Comparison of ENCODE assay signal across 2 cellular contexts in genomic region chr5:9395736-9396135, GRCh38.
A peak's percentile ranks its signal among the peaks of the same experiment; 100 is the strongest.
TF ChIP-seq lines count a peak whose summit lies in the region.

No MANE protein-coding gene starts in this region.

TF ChIP-seq in IMR-90, 13 proteins besides CTCF, POLR2A, EP300 and RAD21:
- no peak for TF ChIP-seq NFE2L2 (IDR thresholded peaks at IDR 0.05; ENCODE audit: low read depth, low read length)
- no peak for TF ChIP-seq MXI1 (IDR thresholded peaks at IDR 0.05; ENCODE audit: borderline replicate concordance, low read depth, low read length)
- no peak for TF ChIP-seq USF2 (IDR thresholded peaks at IDR 0.05; ENCODE audit: low read depth, low read length)
- TF ChIP-seq BHLHE40 (IDR thresholded peaks at IDR 0.05; ENCODE audit: low read depth, low read length) = no peak
- TF ChIP-seq FOS (IDR thresholded peaks at IDR 0.05; ENCODE audit: low read depth, low read length) = no peak
- TF ChIP-seq RFX5 (IDR thresholded peaks at IDR 0.05; ENCODE audit: low read depth, low read length) = no peak
- no peak for TF ChIP-seq RCOR1 (IDR thresholded peaks at IDR 0.05; ENCODE audit: insufficient replicate concordance, low read length)
- no peak for TF ChIP-seq CHD1 (IDR thresholded peaks at IDR 0.05; ENCODE audit: low read depth, low read length)
- no peak for TF ChIP-seq ELK1 (IDR thresholded peaks at IDR 0.05; ENCODE audit: borderline replicate concordance, low read depth, low read length)
- no peak for TF ChIP-seq CEBPB (IDR thresholded peaks at IDR 0.05; ENCODE audit: low read depth, low read length)
- no peak for TF ChIP-seq MAZ (IDR thresholded peaks at IDR 0.05; ENCODE audit: borderline replicate concordance, low read depth, low read length)
- TF ChIP-seq SMC3 (IDR thresholded peaks at IDR 0.05; ENCODE audit: low read depth, low read length) = no peak
- TF ChIP-seq MAFK (IDR thresholded peaks at IDR 0.05; ENCODE audit: low read depth, low read length) = no peak

TF ChIP-seq in GM12878, 131 proteins besides CTCF, POLR2A, EP300 and RAD21:
- TF ChIP-seq STAT1 (conservative IDR thresholded peaks at IDR 0.05) (no peak), RUNX3 (IDR thresholded peaks at IDR 0.05; ENCODE audit: low read length) (0 out of 2 replicates have a peak, but pooled peaks have one; percentile 6)
